ENCODE assay signal across 9 cellular contexts in genomic region chr6:43276180-43277082, GRCh38. TPM values are rescaled to one million over a fixed set of nuclear protein-coding genes. Genes with fewer than 3 reads are reported as not detected.
DNase-seq lines count a peak whose midpoint lies in the region; ATAC-seq, FAIRE-seq and TF ChIP-seq lines count a peak whose summit lies in the region.
"Had no signal": no experiment of that assay in that cellular context is flagged by ENCODE, and none has a peak within 500 bp of the region (broad histone marks: within the 10 kb centered on the region; RNA-seq: fewer than 3 reads in every experiment).

No MANE protein-coding gene starts in this region.

- H3K27me3 Mint-ChIP-seq in activated B cell treated with CpG ODN at 0.5 μM for 24 hours = peaks cover 30% of the 10 kb centered on the region

- 20% methylated on average over 48 of the region's 49 CpGs; no CpG with 5 or more reads in 1 of the 2 experiments for WGBS in H1 (ENCODE audit: extremely low coverage in 1 of 2, insufficient coverage in 1 of 2, insufficient read length in 1 of 2, insufficient replicate concordance in 2 of 2, low coverage in 1 of 2, low lambda C conversion rate in 2 of 2, missing lambda C conversion rate in 1 of 2), 2 experiments
- 35 to 45% (median 39%) methylated on average over 48 to 49 of the region's 49 CpGs for WGBS in psoas muscle, 3 donors

- peak overlapping the region; percentile 87 for H3K27ac Mint-ChIP-seq in activated B cell treated with CpG ODN at 0.5 μM for 24 hours

- H3K9me3 Mint-ChIP-seq in activated B cell treated with CpG ODN at 0.5 μM for 24 hours = no peaks in the 10 kb centered on the region

- POLR2A ChIA-PET in activated B cell treated with CpG ODN at 0.5 μM for 24 hours (lab: Charles Lee) (interaction anchor here (0.6 to 1.6 kb wide), 5 partner anchors 23 to 201 kb away, joined by 3 to 11 read pairs (median 4); partner anchors contain the start of genes TJAP1 and ZNF318), H1 (lab: Charles Lee; ENCODE audit: partially characterized antibody) (interaction anchor here (0.8 to 2.1 kb wide), 10 partner anchors 8 to 101 kb away, joined by 3 to 7 read pairs (median 3); partner anchors contain the start of gene DNPH1)

- H2AFZ ChIP-seq in H1 (ENCODE audit: low read length) = 0 out of 2 replicates have a peak overlapping the region, but pooled peaks have one; percentile 49

- no peak overlapping the region for H2BK5ac ChIP-seq in H1 (ENCODE audit: low read depth, low read length)

- no peak overlapping the region; a peak in 2 of 7 replicates for H3K9ac ChIP-seq in H1 (replicated peaks in 1 of 4; ENCODE audit: extremely low read depth in 1 of 4, low read depth in 3 of 4, low read length in 3 of 4)

- no peaks in the 10 kb centered on the region for H3K36me3 ChIP-seq in H1 (ENCODE audit: control insufficient read depth in 2 of 4, insufficient read depth in 4 of 4, low read length in 3 of 4)
- H3K36me3 ChIP-seq in psoas muscle (ENCODE audit: insufficient read depth in 1 of 2, low read depth in 1 of 2) = no peaks in the 10 kb centered on the region

- H3K4me3 Mint-ChIP-seq in activated B cell treated with CpG ODN at 0.5 μM for 24 hours = peak overlapping the region; percentile 85

- CTCF ChIA-PET in activated B cell treated with CpG ODN at 0.5 μM for 24 hours (lab: Charles Lee) (no interaction called here), H1 (lab: Charles Lee; ENCODE audit: partially characterized antibody) (interaction anchor here (0.8 to 3.2 kb wide), 9 partner anchors 10 to 58 kb away, joined by 3 to 16 read pairs (median 5); partner anchors contain the start of gene DNPH1)

- no peak for TF ChIP-seq EP300 in H1 (IDR thresholded peaks at IDR 0.05; ENCODE audit: borderline replicate concordance in 1 of 2, low read depth in 2 of 2, low read length in 2 of 2)

- 0 out of 2 replicates have a peak overlapping the region, but pooled peaks have one; percentile 80 for H2BK20ac ChIP-seq in H1 (ENCODE audit: low read length)

- peaks cover 27% of the 10 kb centered on the region for H3K4me1 Mint-ChIP-seq in activated B cell treated with CpG ODN at 0.5 μM for 24 hours

- TF ChIP-seq POLR2A in GM12891 (IDR thresholded peaks at IDR 0.05; ENCODE audit: low read depth, low read length) = no peak
- no peak for TF ChIP-seq POLR2A in H1 (IDR thresholded peaks at IDR 0.05; ENCODE audit: control extremely low read depth in 1 of 2, low read depth in 2 of 2, low read length in 2 of 2)

- H3K4ac ChIP-seq in H1 (replicated peaks; ENCODE audit: insufficient read length, low read depth, low read length) = no peak overlapping the region

- H3K4me2 ChIP-seq in H1 (ENCODE audit: insufficient read depth in 1 of 2, low read depth in 2 of 2, low read length in 2 of 2) = peak overlapping the region; percentile 71 to 88

- peak; percentile 66 for FAIRE-seq in GM12891 (lab: Jason Lieb, UNC)
- no peak for FAIRE-seq in H1 (lab: Jason Lieb, UNC)
- FAIRE-seq: bronchial epithelial cell had no signal

- peak overlapping the region; percentile 3; the same call in 1 of the 2 replicates for H2AK5ac ChIP-seq in H1 (ENCODE audit: low read depth, low read length)

- no peaks in the 10 kb centered on the region for H4K20me1 ChIP-seq in H1 (replicated peaks in 1 of 2; ENCODE audit: control insufficient read depth in 1 of 2, insufficient read depth in 2 of 2, low read length in 2 of 2)

- no peak overlapping the region for H3K18ac ChIP-seq in H1 (ENCODE audit: extremely low read depth, low read length)

- H3K36me3 Mint-ChIP-seq in activated B cell treated with CpG ODN at 0.5 μM for 24 hours (ENCODE audit: low read depth) = peaks cover 2% of the 10 kb centered on the region

- H3K23ac ChIP-seq in H1 (ENCODE audit: insufficient read length) = no peak overlapping the region

- H3K79me2 ChIP-seq in H1 (ENCODE audit: control insufficient read depth in 1 of 2, insufficient read depth in 2 of 2, low read length in 2 of 2) = no peaks in the 10 kb centered on the region

- peak; percentile 59 for ATAC-seq in activated B cell treated with CpG ODN at 0.5 μM for 24 hours (ENCODE audit: low read depth)
- no peak for ATAC-seq in psoas muscle
- no peak for ATAC-seq in GM19351 (IDR thresholded peaks at IDR 0.05; ENCODE audit: unreplicated experiment)

- H3K56ac ChIP-seq in H1 (replicated peaks; ENCODE audit: insufficient read length, low read depth, low read length) = no peak overlapping the region

- H3K23me2 ChIP-seq in H1 (ENCODE audit: low read depth, low read length) = peaks cover 11% of the 10 kb centered on the region

- H2BK120ac ChIP-seq in H1 (replicated peaks; ENCODE audit: low read depth, low read length) = no peak overlapping the region

- peak overlapping the region; percentile 28 to 66 (median 46); a peak in 7 of 8 replicates for H3K4me3 ChIP-seq in H1 (ENCODE audit: extremely low read depth in 1 of 4, insufficient read depth in 2 of 4, low read depth in 3 of 4, low read length in 4 of 4)
- peak overlapping the region; percentile 59 for H3K4me3 ChIP-seq in psoas muscle

- DNase-seq in GM12891 (ENCODE audit: insufficient read length, low spot score) (no peak), activated B cell treated with CpG ODN at 0.5 μM for 24 hours (peak; percentile 45), H1 (ENCODE audit: low read depth in 1 of 2, low spot score in 2 of 2) (no peak), psoas muscle (no peak), NCI-H146 (lab: John Stamatoyannopoulos, UW) (no peak), Ammon's horn (ENCODE audit: low spot score) (no peak)
- DNase-seq in NK-92 treated with Interleukin-12 subunit alpha and Interleukin-12 subunit beta, amount 100 ng/mL, for 24 hours (lab: John Stamatoyannopoulos, UW) = no peak

- H2BK15ac ChIP-seq in H1 (ENCODE audit: low read length) = 0 out of 2 replicates have a peak overlapping the region, but pooled peaks have one; percentile 18

- no peak overlapping the region for H4K5ac ChIP-seq in H1 (ENCODE audit: insufficient read length, low read depth, low read length)

- intact Hi-C loops in activated B cell treated with CpG ODN at 0.5 μM for 24 hours (cut with micrococcal nuclease) (loop anchor here (1.0 kb wide), 1 partner anchor 107 kb away; no protein-coding TSS in a partner anchor), psoas muscle (cut with DNase I) (no loop called here)

- H3K4me1 ChIP-seq in H1 (replicated peaks in 1 of 4; ENCODE audit: control insufficient read depth in 3 of 4, insufficient read depth in 4 of 4, low read length in 3 of 4) = peaks cover 4 to 29% (median 20%) of the 10 kb centered on the region in 4 experiments
- H3K4me1 ChIP-seq in psoas muscle = no peaks in the 10 kb centered on the region

- H3K27ac ChIP-seq in H1 (ENCODE audit: low read depth, low read length) (no peak overlapping the region), psoas muscle (no peak overlapping the region)

- H3K9me3 ChIP-seq in H1 (ENCODE audit: insufficient read depth in 2 of 2, low read depth in 1 of 2, low read length in 1 of 2) (no peaks in the 10 kb centered on the region), psoas muscle (no peaks in the 10 kb centered on the region)

- peak overlapping the region; percentile 11; the same call in 1 of the 2 replicates for H2BK12ac ChIP-seq in H1 (ENCODE audit: low read depth, low read length)

- TF ChIP-seq RAD21 in H1 (IDR thresholded peaks at IDR 0.05 in 1 of 2, conservative IDR thresholded peaks at IDR 0.05 in 1 of 2; ENCODE audit: low read depth in 2 of 2, low read length in 2 of 2) = no peak

- peak overlapping the region; percentile 29 for H4K91ac ChIP-seq in H1 (replicated peaks; ENCODE audit: insufficient read length, low read length)

- no peak for TF ChIP-seq CTCF in activated B cell treated with CpG ODN at 0.5 μM for 24 hours (IDR thresholded peaks at IDR 0.05)
- TF ChIP-seq CTCF in H1 (IDR thresholded peaks at IDR 0.05; ENCODE audit: control extremely low read depth in 1 of 3, insufficient read depth in 1 of 3, low read depth in 1 of 3, low read length in 3 of 3) = no peak
- no peak for TF ChIP-seq CTCF in psoas muscle (IDR thresholded peaks at IDR 0.05)

- H4K8ac ChIP-seq in H1 (ENCODE audit: extremely low read depth, insufficient read depth, low read length) = peak overlapping the region; percentile 45; the same call in 1 of the 2 replicates

- H3K79me1 ChIP-seq in H1 (ENCODE audit: low read depth, low read length) = no peaks in the 10 kb centered on the region

- H3K14ac ChIP-seq in H1 (ENCODE audit: insufficient read length) = no peak overlapping the region

- H3K27me3 ChIP-seq in H1 (replicated peaks in 1 of 4; ENCODE audit: control insufficient read depth in 3 of 4, extremely low read depth in 1 of 4, insufficient read depth in 3 of 4, low read length in 3 of 4) (peaks cover 12 to 36% (median 29%) of the 10 kb centered on the region in 4 experiments), psoas muscle (ENCODE audit: insufficient read depth in 3 of 3, low read length in 2 of 3) (peaks cover 0 to 62% (median 21%) of the 10 kb centered on the region in 3 donors)

RNA-seq across cellular contexts. Expression of gene SLC22A7, which starts 21.6 kb away (rescaled TPM):
- polyA plus RNA-seq in GM12891 (2012; ENCODE audit: low read depth, missing spikeins) = 0.37 TPM
- total RNA-seq in activated B cell treated with CpG ODN at 0.5 μM for 24 hours (not detected in 2 replicates), psoas muscle (not detected)
- total RNA-seq in H1 (2021; fragmentation: NEBNext Ultra II Directional; extraction: Animal tissue kit (Norgen Biotek cat#: 25700)) = not detected in 2 replicates
- polyA plus RNA-seq in H1 (2011; rRNA removed) (not detected in 2 replicates), psoas muscle (not detected)
- polyA plus RNA-seq in H1 (2011; cell fraction: cytosol; rRNA removed) = not detected
- not detected for polyA plus RNA-seq in H1 (2011; cell fraction: nucleus; rRNA removed)
- polyA plus RNA-seq in H1 (2012, experiment 1 of 2) = 0.13 to 0.58 TPM (median 0.47 TPM) in 3 of 4 replicates, not detected in the other
- polyA plus RNA-seq in H1 (2012, experiment 2 of 2) = 0.22 TPM
- polyA plus RNA-seq in H1 (2013, experiment 1 of 2) = not detected
- polyA plus RNA-seq in H1 (2013, experiment 2 of 2) = not detected
- polyA minus RNA-seq in H1 (2011; rRNA and poly(A)+ RNA removed) = not detected in 2 replicates
- polyA minus RNA-seq in H1 (2011; cell fraction: cytosol; rRNA and poly(A)+ RNA removed) = not detected
- polyA minus RNA-seq in H1 (2011; cell fraction: nucleus; rRNA and poly(A)+ RNA removed) = not detected
- total RNA-seq: bronchial epithelial cell had no signal

RNA-seq across cellular contexts. Expression of gene CRIP3, which starts 32.2 kb away (rescaled TPM):
- 12.2 TPM for polyA plus RNA-seq in GM12891 (2012; ENCODE audit: low read depth, missing spikeins)
- total RNA-seq in activated B cell treated with CpG ODN at 0.5 μM for 24 hours (42.2 and 49.9 TPM in 2 replicates), psoas muscle (under 1 TPM in 1 of 4 donors, not detected in 3; 0.47 TPM)
- total RNA-seq in H1 (2021; fragmentation: NEBNext Ultra II Directional; extraction: Animal tissue kit (Norgen Biotek cat#: 25700)) = 37.6 and 46.3 TPM in 2 replicates
- polyA plus RNA-seq in H1 (2011; rRNA removed) (34.0 and 38.7 TPM in 2 replicates), psoas muscle (under 1 TPM; 0.05 to 0.15 (median 0.09) TPM)
- polyA plus RNA-seq in H1 (2011; cell fraction: cytosol; rRNA removed) = 46.8 TPM
- polyA plus RNA-seq in H1 (2011; cell fraction: nucleus; rRNA removed) = 124 TPM
- 39.4 to 44.3 TPM (median 42.3 TPM) in 4 replicates for polyA plus RNA-seq in H1 (2012, experiment 1 of 2)
- 30.4 TPM for polyA plus RNA-seq in H1 (2012, experiment 2 of 2)
- polyA plus RNA-seq in H1 (2013, experiment 1 of 2) = 40.4 TPM
- polyA plus RNA-seq in H1 (2013, experiment 2 of 2) = 36.5 TPM
- 22.8 and 23.5 TPM in 2 replicates for polyA minus RNA-seq in H1 (2011; rRNA and poly(A)+ RNA removed)
- polyA minus RNA-seq in H1 (2011; cell fraction: cytosol; rRNA and poly(A)+ RNA removed) = 17.9 TPM
- 22.5 TPM for polyA minus RNA-seq in H1 (2011; cell fraction: nucleus; rRNA and poly(A)+ RNA removed)
- total RNA-seq: bronchial epithelial cell had no signal

RNA-seq across cellular contexts. Expression of gene TTBK1, which starts 33.1 kb away (rescaled TPM):
- polyA plus RNA-seq in GM12891 (2012; ENCODE audit: low read depth, missing spikeins) = 0.03 TPM
- total RNA-seq in activated B cell treated with CpG ODN at 0.5 μM for 24 hours = 0.02 and 0.13 TPM in 2 replicates
- total RNA-seq in H1 (2021; fragmentation: NEBNext Ultra II Directional; extraction: Animal tissue kit (Norgen Biotek cat#: 25700)) = 1.5 and 1.6 TPM in 2 replicates
- polyA plus RNA-seq in H1 (2011; rRNA removed) = 0.53 and 0.63 TPM in 2 replicates
- polyA plus RNA-seq in H1 (2011; cell fraction: cytosol; rRNA removed) = 0.70 TPM
- polyA plus RNA-seq in H1 (2011; cell fraction: nucleus; rRNA removed) = 1.9 TPM
- 0.68 to 1.1 TPM (median 0.97 TPM) in 4 replicates for polyA plus RNA-seq in H1 (2012, experiment 1 of 2)
- 0.50 TPM for polyA plus RNA-seq in H1 (2012, experiment 2 of 2)
- polyA plus RNA-seq in H1 (2013, experiment 1 of 2) = 0.26 TPM
- polyA plus RNA-seq in H1 (2013, experiment 2 of 2) = 0.22 TPM
- 0.60 and 0.76 TPM in 2 replicates for polyA minus RNA-seq in H1 (2011; rRNA and poly(A)+ RNA removed)
- polyA minus RNA-seq in H1 (2011; cell fraction: cytosol; rRNA and poly(A)+ RNA removed) = 0.66 TPM
- polyA minus RNA-seq in H1 (2011; cell fraction: nucleus; rRNA and poly(A)+ RNA removed) = 1.1 TPM
- not detected for total RNA-seq in psoas muscle
- polyA plus RNA-seq in psoas muscle = under 1 TPM in 2 of 3 donors, not detected in 1; 0.01 to 0.03 TPM
- total RNA-seq: bronchial epithelial cell had no signal

RNA-seq across cellular contexts. Expression of gene DNPH1, which starts 47.1 kb away (rescaled TPM):
- 113 TPM for polyA plus RNA-seq in GM12891 (2012; ENCODE audit: low read depth, missing spikeins)
- total RNA-seq in activated B cell treated with CpG ODN at 0.5 μM for 24 hours (56.7 and 57.5 TPM in 2 replicates), psoas muscle (10 to 100 TPM; 20.7 to 61.9 (median 37.2) TPM)
- total RNA-seq in H1 (2021; fragmentation: NEBNext Ultra II Directional; extraction: Animal tissue kit (Norgen Biotek cat#: 25700)) = 33.9 and 37.2 TPM in 2 replicates
- polyA plus RNA-seq in H1 (2011; rRNA removed) (134 and 168 TPM in 2 replicates), psoas muscle (10 to 100 TPM; 52.5 to 83.6 (median 55.9) TPM)
- polyA plus RNA-seq in H1 (2011; cell fraction: cytosol; rRNA removed) = 125 TPM
- 70.6 TPM for polyA plus RNA-seq in H1 (2011; cell fraction: nucleus; rRNA removed)
- polyA plus RNA-seq in H1 (2012, experiment 1 of 2) = 48.8 to 75.5 TPM (median 71.2 TPM) in 4 replicates
- polyA plus RNA-seq in H1 (2012, experiment 2 of 2) = 54.9 TPM
- 53.9 TPM for polyA plus RNA-seq in H1 (2013, experiment 1 of 2)
- 54.5 TPM for polyA plus RNA-seq in H1 (2013, experiment 2 of 2)
- 7.8 and 8.3 TPM in 2 replicates for polyA minus RNA-seq in H1 (2011; rRNA and poly(A)+ RNA removed)
- polyA minus RNA-seq in H1 (2011; cell fraction: cytosol; rRNA and poly(A)+ RNA removed) = 11.4 TPM
- 24.6 TPM for polyA minus RNA-seq in H1 (2011; cell fraction: nucleus; rRNA and poly(A)+ RNA removed)

Comparison
In these comparisons a context has a peak if more than half of its experiments do, and no peak if none do; other contexts are left out.
1. RNA of gene CRIP3, which starts 32.2 kb away (total RNA-seq): 42.2 to 49.9 TPM in activated B cell treated with CpG ODN at 0.5 μM for 24 hours and 37.6 to 46.3 TPM in H1; 0.47 TPM in psoas muscle; every median in the first group is over 10 times any median in the second.